ENCODE assay signal across 2 cellular contexts in the genomic region with DNA sequence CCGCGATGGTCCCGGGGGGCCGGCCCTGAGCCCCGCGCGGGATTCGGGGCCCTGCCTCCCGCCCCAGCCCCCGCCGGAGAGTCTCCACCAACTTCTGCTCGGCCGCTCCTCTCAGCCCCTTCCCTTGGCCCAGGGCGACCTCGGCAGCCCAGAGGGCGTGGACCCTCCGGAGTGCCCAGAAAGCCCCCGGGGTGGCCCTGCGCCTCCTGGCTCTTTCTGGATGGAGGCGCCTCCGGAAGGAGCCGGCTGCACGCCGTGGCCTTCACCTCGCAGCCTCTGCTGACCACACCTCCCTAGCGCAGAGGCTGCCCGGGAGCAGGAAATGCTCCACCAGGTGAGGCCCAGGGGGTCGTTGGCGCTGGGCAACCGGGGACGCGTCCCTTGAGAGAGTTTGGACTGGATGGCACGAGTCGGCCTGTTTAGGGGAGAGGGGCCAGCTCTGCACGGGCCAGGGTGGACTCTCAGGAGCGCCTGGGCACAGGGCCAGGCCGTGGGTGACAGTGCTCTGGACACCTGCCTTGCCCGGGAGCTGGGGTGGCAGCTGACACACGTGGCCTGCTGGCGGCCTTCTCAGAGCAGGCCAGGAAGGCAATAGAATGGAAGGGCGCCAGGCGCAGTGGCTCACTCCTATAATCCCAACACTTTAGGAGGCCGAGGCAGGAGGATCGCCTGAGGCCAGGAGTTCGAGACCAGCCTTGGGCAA.
TF ChIP-seq lines count a peak whose summit lies in the region.

No MANE protein-coding gene starts in this region.

TF ChIP-seq in A549, 52 proteins besides CTCF, POLR2A, EP300 and RAD21 (continued from another document):
- TF ChIP-seq, protein P1, sequence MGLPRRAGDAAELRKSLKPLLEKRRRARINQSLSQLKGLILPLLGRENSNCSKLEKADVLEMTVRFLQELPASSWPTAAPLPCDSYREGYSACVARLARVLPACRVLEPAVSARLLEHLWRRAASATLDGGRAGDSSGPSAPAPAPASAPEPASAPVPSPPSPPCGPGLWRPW (IDR thresholded peaks at IDR 0.05), result no peak

TF ChIP-seq in Ishikawa, 13 proteins besides CTCF, POLR2A, EP300 and RAD21 (continued from another document):
- peak; percentile 63 for TF ChIP-seq NFIC (IDR thresholded peaks at IDR 0.05)
- no peak for TF ChIP-seq TEAD4 (IDR thresholded peaks at IDR 0.05)
- TF ChIP-seq, protein P2, sequence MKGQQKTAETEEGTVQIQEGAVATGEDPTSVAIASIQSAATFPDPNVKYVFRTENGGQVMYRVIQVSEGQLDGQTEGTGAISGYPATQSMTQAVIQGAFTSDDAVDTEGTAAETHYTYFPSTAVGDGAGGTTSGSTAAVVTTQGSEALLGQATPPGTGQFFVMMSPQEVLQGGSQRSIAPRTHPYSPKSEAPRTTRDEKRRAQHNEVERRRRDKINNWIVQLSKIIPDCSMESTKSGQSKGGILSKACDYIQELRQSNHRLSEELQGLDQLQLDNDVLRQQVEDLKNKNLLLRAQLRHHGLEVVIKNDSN (IDR thresholded peaks at IDR 0.05), result peak; percentile 22; the same call in 1 of the 2 replicates
